15 cellular contexts compared by ENCODE assay signal in the genomic region with DNA sequence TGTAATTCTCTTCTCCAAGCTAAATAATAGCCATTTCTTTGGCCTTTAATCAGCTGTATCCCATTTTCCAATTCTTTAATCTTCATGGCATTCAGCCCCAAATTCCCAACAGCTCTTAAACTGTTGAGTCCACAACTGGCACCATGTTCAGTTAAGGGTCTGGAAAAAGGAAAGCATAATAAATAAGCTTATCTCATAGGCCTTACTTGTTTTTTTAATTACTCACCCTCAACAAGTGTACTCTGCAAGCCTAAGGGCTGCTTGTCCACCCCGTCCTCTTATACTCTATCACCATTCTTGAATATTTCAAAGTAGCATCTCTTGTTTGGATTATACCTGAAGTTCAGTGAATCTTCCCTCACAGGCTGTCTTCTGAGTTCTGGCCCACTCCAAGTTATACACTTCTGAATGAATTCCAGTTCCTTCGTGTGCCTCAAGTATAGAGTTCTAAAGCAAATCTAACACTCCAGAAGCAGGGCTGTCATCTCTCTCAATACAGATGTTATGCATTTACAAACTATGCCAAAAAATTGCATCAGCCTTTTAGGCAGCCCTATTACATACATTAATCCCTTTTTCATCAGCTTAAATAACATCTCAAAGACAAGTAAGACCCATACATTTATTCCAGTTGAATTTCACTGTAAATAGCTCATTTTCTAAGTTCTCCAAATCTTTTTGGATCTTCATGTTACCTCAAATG.
A peak's percentile ranks its signal among the peaks of the same experiment; 100 is the strongest.
DNase-seq lines count a peak whose midpoint lies in the region; ATAC-seq and TF ChIP-seq lines count a peak whose summit lies in the region.
"Had no signal": no experiment of that assay in that cellular context is flagged by ENCODE, and none has a peak within 500 bp of the region (broad histone marks: within the 10 kb centered on the region; RNA-seq: fewer than 3 reads in every experiment).

No MANE protein-coding gene starts in this region.

- H3K9me3 ChIP-seq in fibroblast of lung (ENCODE audit: control insufficient read depth, insufficient read depth, low read depth, low read length), result no peaks in the 10 kb centered on the region

- no peaks in the 10 kb centered on the region for H4K20me1 ChIP-seq in fibroblast of lung (ENCODE audit: control insufficient read depth, extremely low read depth, insufficient read depth, low read length)
- H4K20me1 ChIP-seq: BLaER1 treated with 17β-estradiol and CSF1 and Interleukin-3, amounts not matched to agents 10 nM and 100 nM had no signal

- H3K9me3 Mint-ChIP-seq in osteocyte (ENCODE audit: unreplicated experiment), result peaks cover 24% of the 10 kb centered on the region

- no peaks in the 10 kb centered on the region for H3K27me3 Mint-ChIP-seq in osteocyte (ENCODE audit: unreplicated experiment)

- no peak overlapping the region for H3K27ac ChIP-seq in fibroblast of lung (ENCODE audit: insufficient read depth, low read length)
- H3K27ac ChIP-seq: BLaER1 treated with 17β-estradiol and CSF1 and Interleukin-3, amounts not matched to agents 10 nM and 100 nM had no signal

- no peaks in the 10 kb centered on the region for H3K27me3 ChIP-seq in fibroblast of lung (ENCODE audit: control insufficient read depth, insufficient read depth, low read length)
- H3K27me3 ChIP-seq: BLaER1 treated with 17β-estradiol and CSF1 and Interleukin-3, amounts not matched to agents 10 nM and 100 nM had no signal

- no peaks in the 10 kb centered on the region for H3K79me2 ChIP-seq in fibroblast of lung (ENCODE audit: control insufficient read depth, insufficient read depth, low read length)

- no peak overlapping the region for H2AFZ ChIP-seq in fibroblast of lung (ENCODE audit: low read length)

- peaks cover 33% of the 10 kb centered on the region for H3K36me3 Mint-ChIP-seq in osteocyte (ENCODE audit: unreplicated experiment)

- H3K4me1 ChIP-seq in fibroblast of lung (ENCODE audit: control insufficient read depth, extremely low read depth, insufficient read depth, low read length), result peaks cover 3% of the 10 kb centered on the region
- H3K4me1 ChIP-seq: BLaER1 treated with 17β-estradiol and CSF1 and Interleukin-3, amounts not matched to agents 10 nM and 100 nM had no signal

- peak; percentile 29 for DNase-seq in M059J (ENCODE audit: low read depth)
- peak; percentile 6 for DNase-seq in astrocyte of the hippocampus (ENCODE audit: low read depth, low spot score)
- DNase-seq in fibroblast of lung (ENCODE audit: low read depth in 2 of 2), result peak; percentile 42 to 88
- no peak for DNase-seq in osteocyte (ENCODE audit: extremely low spot score, unreplicated experiment)
- no peak for DNase-seq in NAMALWA (ENCODE audit: low spot score)
- DNase-seq in GM20000 (ENCODE audit: low spot score), result no peak
- no peak for DNase-seq in NCI-H226
- DNase-seq: DMS 273 treated with DMSO at 0.1 percent for 48 hours, H9, NCI-H1092 treated with DMSO at 0.1 percent for 48 hours, NCI-H187, NCI-H510A treated with DMSO at 0.1 percent for 48 hours, SHP77 treated with DMSO at 0.1 percent for 48 hours had no signal

- TF ChIP-seq CTCF in fibroblast of lung (conservative IDR thresholded peaks at IDR 0.05 in 1 of 2, IDR thresholded peaks at IDR 0.05 in 1 of 2; ENCODE audit: low read depth in 1 of 2, low read length in 2 of 2) (no peak), osteocyte (IDR thresholded peaks at IDR 0.05) (no peak), GM20000 (IDR thresholded peaks at IDR 0.05; ENCODE audit: extremely low read depth, missing control alignments) (no peak)

- no peak overlapping the region for H3K4me2 ChIP-seq in fibroblast of lung (ENCODE audit: extremely low read depth, insufficient read depth, low read length)
- H3K4me2 ChIP-seq: BLaER1 treated with 17β-estradiol and CSF1 and Interleukin-3, amounts not matched to agents 10 nM and 100 nM had no signal

- H3K4me1 Mint-ChIP-seq in osteocyte (ENCODE audit: unreplicated experiment), result peaks cover 53% of the 10 kb centered on the region
- H3K4me1 Mint-ChIP-seq: H9 had no signal

- no peaks in the 10 kb centered on the region for H3K36me3 ChIP-seq in fibroblast of lung (ENCODE audit: control insufficient read depth, insufficient read depth, low read length)
- H3K36me3 ChIP-seq: BLaER1 treated with 17β-estradiol and CSF1 and Interleukin-3, amounts not matched to agents 10 nM and 100 nM had no signal

- no peak overlapping the region for H3K4me3 Mint-ChIP-seq in osteocyte (ENCODE audit: unreplicated experiment)
- H3K4me3 Mint-ChIP-seq: H9 had no signal

- no peak for ATAC-seq in GM21526 (IDR thresholded peaks at IDR 0.05; ENCODE audit: low FRiP score, unreplicated experiment)

- peak overlapping the region; percentile 84 for H3K27ac Mint-ChIP-seq in osteocyte (ENCODE audit: unreplicated experiment)
- H3K27ac Mint-ChIP-seq: H9 had no signal

- peak overlapping the region in 1 of 4 experiments; percentile 55 for H3K4me3 ChIP-seq in fibroblast of lung (replicated peaks in 1 of 4; ENCODE audit: control extremely low read depth in 1 of 4, insufficient read depth in 1 of 4, low read depth in 3 of 4, low read length in 4 of 4)
- H3K4me3 ChIP-seq: BLaER1 treated with 17β-estradiol and CSF1 and Interleukin-3, amounts not matched to agents 10 nM and 100 nM had no signal

- H3K9ac ChIP-seq in fibroblast of lung (ENCODE audit: insufficient read depth, low read length), result no peak overlapping the region
- H3K9ac ChIP-seq: BLaER1 treated with 17β-estradiol and CSF1 and Interleukin-3, amounts not matched to agents 10 nM and 100 nM had no signal

Comparison
In these comparisons a context has a peak if more than half of its experiments do, and no peak if none do; other contexts are left out.
1. DNase-seq: peak in M059J (single experiment), astrocyte of the hippocampus (single experiment) and fibroblast of lung (2 of 2); none in osteocyte (single experiment), NAMALWA (single experiment), GM20000 (single experiment) and NCI-H226 (single experiment).